29 cellular contexts compared by ENCODE assay signal in the genomic region with DNA sequence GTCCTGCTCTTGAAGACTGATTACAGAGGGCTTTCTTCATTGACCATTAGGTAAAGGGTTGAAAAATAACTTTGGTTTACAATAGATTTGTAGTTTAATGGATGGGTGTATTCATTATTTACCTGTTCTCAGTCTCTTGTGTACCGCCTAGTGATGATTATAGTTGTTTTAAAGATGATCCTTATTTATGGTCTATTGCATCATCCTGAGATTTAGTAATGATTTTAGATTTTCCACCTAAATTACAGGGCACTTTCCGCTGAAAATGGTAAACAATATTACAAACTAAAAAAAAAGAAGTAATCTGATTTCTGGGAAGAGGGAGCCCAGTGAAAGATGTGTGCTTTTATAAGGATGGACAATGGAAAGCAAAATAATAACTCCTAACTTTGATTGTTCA.
"Had no signal": no experiment of that assay in that cellular context is flagged by ENCODE, and none has a peak within 500 bp of the region (broad histone marks: within the 10 kb centered on the region; RNA-seq: fewer than 3 reads in every experiment).

No MANE protein-coding gene starts in this region.

- H3K4me1 ChIP-seq: heart left ventricle had no signal

- H3K4me3 ChIP-seq: coronary artery, dorsolateral prefrontal cortex, heart left ventricle had no signal

- DNase-seq: activated CD4-positive, alpha-beta T cell treated with anti-CD3 and anti-CD28 coated beads for 1 hour; activated CD4-positive, alpha-beta T cell treated with anti-CD3 and anti-CD28 coated beads for 4 hours; activated CD4-positive, alpha-beta T cell treated with anti-CD3 and anti-CD28 coated beads, Interleukin-2, amount 50 U/mL, for 1 hour; activated CD4-positive, alpha-beta T cell treated with anti-CD3 and anti-CD28 coated beads, Interleukin-2, amount 50 U/mL, for 48 hours; activated CD8-positive, alpha-beta memory T cell treated with anti-CD3 and anti-CD28 coated beads for 24 hours; activated CD8-positive, alpha-beta T cell treated with anti-CD3 and anti-CD28 coated beads for 36 hours; activated effector memory CD4-positive, alpha-beta T cell treated with Interleukin-2 at 50 U/mL for 16 hours; activated gamma-delta T cell treated with Interleukin-2 at 50 U/mL for 16 hours; activated naive CD4-positive, alpha-beta T cell treated with anti-CD3 and anti-CD28 coated beads, Interleukin-2, amount 50 U/mL, for 16 hours; activated naive CD4-positive, alpha-beta T cell treated with Interleukin-2 at 50 U/mL for 16 hours; activated T-cell treated with anti-CD3 and anti-CD28 coated beads, Interleukin-2, amount 50 U/mL, for 4 hours; amniotic stem cell; anterior cingulate cortex; brain microvascular endothelial cell; dorsolateral prefrontal cortex; effector memory CD4-positive, alpha-beta T cell; endodermal cell; foreskin fibroblast; heart left ventricle; T-helper 2 cell had no signal

- H3K36me3 ChIP-seq: brain microvascular endothelial cell, heart left ventricle had no signal

- H3K27ac ChIP-seq: brain microvascular endothelial cell, coronary artery, dorsolateral prefrontal cortex, heart left ventricle, VCaP had no signal

- FAIRE-seq: astrocyte, bronchial epithelial cell, frontal cortex, TTC549 had no signal

- H3K9me3 ChIP-seq: heart left ventricle had no signal

- ATAC-seq: activated CD8-positive, alpha-beta T cell treated with anti-CD3 and anti-CD28 coated beads for 36 hours; activated T-cell treated with anti-CD3 and anti-CD28 coated beads, Interleukin-2, amount 50 U/mL, for 4 hours; activated T-helper 17 cell treated with anti-CD3 and anti-CD28 coated beads, Interleukin-2, amount 50 U/mL, for 72 hours; esophagus mucosa; heart left ventricle; WTC11 had no signal
